Comparison of ENCODE assay signal across 8 cellular contexts in the genomic region with DNA sequence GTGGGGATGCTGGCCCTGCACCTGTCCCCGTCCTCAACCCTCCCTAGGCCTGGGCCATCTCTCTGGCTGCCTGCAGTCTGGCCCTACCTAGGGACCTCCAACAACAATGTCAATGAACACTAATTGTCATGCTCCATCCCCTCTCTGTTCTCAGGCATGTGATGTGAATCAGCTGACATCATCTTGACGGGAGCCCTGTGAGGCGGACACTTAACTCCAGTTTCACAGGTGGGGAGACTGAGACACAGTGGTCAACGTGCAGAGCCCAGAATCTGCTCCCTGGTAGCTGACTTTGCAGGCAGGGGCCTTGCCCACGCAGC. TPM values are rescaled to one million over a fixed set of nuclear protein-coding genes. Genes with fewer than 3 reads are reported as not detected.
DNase-seq lines count a peak whose midpoint lies in the region; ATAC-seq and TF ChIP-seq lines count a peak whose summit lies in the region.

No MANE protein-coding gene starts in this region.

- H3K4me1 ChIP-seq in CD8-positive, alpha-beta T cell (ENCODE audit: insufficient read depth, low read length), result peaks cover 49% of the 10 kb centered on the region

- H3K36me3 Mint-ChIP-seq in CD8-positive, alpha-beta T cell, result no peaks in the 10 kb centered on the region
- no peaks in the 10 kb centered on the region for H3K36me3 Mint-ChIP-seq in osteocyte (ENCODE audit: unreplicated experiment)

- no peaks in the 10 kb centered on the region for H3K9me3 ChIP-seq in CD8-positive, alpha-beta T cell (ENCODE audit: low read length)

- no peaks in the 10 kb centered on the region for H3K36me3 ChIP-seq in CD8-positive, alpha-beta T cell (ENCODE audit: insufficient read depth, low read length)

- no peak overlapping the region for H3K27ac Mint-ChIP-seq in CD8-positive, alpha-beta T cell
- H3K27ac Mint-ChIP-seq in osteocyte (ENCODE audit: unreplicated experiment), result no peak overlapping the region

- intact Hi-C loops in CD8-positive, alpha-beta T cell (cut with DNase I, micrococcal nuclease), result loop anchor here (2.0 to 10.0 kb wide), 3 partner anchors 63 to 847 kb away; a partner anchor contains a TSS

- H3K27ac ChIP-seq in CD8-positive, alpha-beta T cell (ENCODE audit: low read depth, low read length), result no peak overlapping the region
- H3K27ac ChIP-seq in RWPE1, result peak overlapping the region; percentile 83

- peak overlapping the region; percentile 11 for H3K4me3 Mint-ChIP-seq in CD8-positive, alpha-beta T cell
- H3K4me3 Mint-ChIP-seq in osteocyte (ENCODE audit: unreplicated experiment), result peak overlapping the region; percentile 86

- peak overlapping the region; percentile 68 for H3K4me3 ChIP-seq in CD8-positive, alpha-beta T cell (ENCODE audit: low read depth, low read length)
- peak overlapping the region; percentile 86 for H3K4me3 ChIP-seq in epithelial cell of proximal tubule (ENCODE audit: low read depth, low read length)

- H3K9me3 Mint-ChIP-seq in CD8-positive, alpha-beta T cell, result no peaks in the 10 kb centered on the region
- no peaks in the 10 kb centered on the region for H3K9me3 Mint-ChIP-seq in osteocyte (ENCODE audit: unreplicated experiment)

- no peak for DNase-seq in CD8-positive, alpha-beta T cell
- DNase-seq in RWPE1 (ENCODE audit: low spot score), result no peak
- DNase-seq in epithelial cell of proximal tubule (ENCODE audit: low read depth), result no peak
- no peak for DNase-seq in osteocyte (ENCODE audit: extremely low spot score, unreplicated experiment)
- no peak for DNase-seq in GM03348 (ENCODE audit: low spot score)
- DNase-seq in activated CD4-positive, CD25-positive, alpha-beta regulatory T cell (lab: John Stamatoyannopoulos, UW), result no peak

- no peak for ATAC-seq in CD8-positive, alpha-beta T cell
- ATAC-seq in GM19023 (IDR thresholded peaks at IDR 0.05; ENCODE audit: unreplicated experiment) (no peak), HG03571 (IDR thresholded peaks at IDR 0.05; ENCODE audit: unreplicated experiment) (no peak)

- peaks cover 37% of the 10 kb centered on the region for H3K4me1 Mint-ChIP-seq in CD8-positive, alpha-beta T cell (ENCODE audit: low read depth)
- peaks cover 39% of the 10 kb centered on the region for H3K4me1 Mint-ChIP-seq in osteocyte (ENCODE audit: unreplicated experiment)

- no peaks in the 10 kb centered on the region for H3K27me3 ChIP-seq in CD8-positive, alpha-beta T cell (ENCODE audit: insufficient read depth, low read length)

- H3K27me3 Mint-ChIP-seq in CD8-positive, alpha-beta T cell (ENCODE audit: low read depth), result no peaks in the 10 kb centered on the region
- no peaks in the 10 kb centered on the region for H3K27me3 Mint-ChIP-seq in osteocyte (ENCODE audit: unreplicated experiment)

- CTCF ChIA-PET in CD8-positive, alpha-beta T cell (lab: Charles Lee), result interaction anchor here (0.9 to 7.1 kb wide), 6 partner anchors 22 to 566 kb away, joined by 3 to 62 read pairs (median 4); a partner anchor contains a TSS
- CTCF ChIA-PET in RWPE1 (lab: Yijun Ruan, JAX), result interaction anchor here (1.0 to 6.5 kb wide), 3 partner anchors 12 to 24 kb away, joined by 4 to 98 read pairs (median 6); a partner anchor contains a TSS

- POLR2A ChIA-PET in CD8-positive, alpha-beta T cell (lab: Charles Lee), result interaction anchor here (1.0 to 1.9 kb wide), 4 partner anchors 15 to 81 kb away, joined by 4 to 10 read pairs (median 8); a partner anchor contains a TSS
- POLR2A ChIA-PET in RWPE1 (lab: Yijun Ruan, JAX; ENCODE audit: low non-redundant PET), result interaction anchor here (0.8 to 1.0 kb wide), 2 partner anchors 25 to 199 kb away, joined by 3 to 4 read pairs; no protein-coding TSS in a partner anchor

- TF ChIP-seq CTCF in CD8-positive, alpha-beta T cell (IDR thresholded peaks at IDR 0.05), result no peak
- TF ChIP-seq CTCF in RWPE1 (conservative IDR thresholded peaks at IDR 0.05; ENCODE audit: low read depth) (no peak), epithelial cell of proximal tubule (conservative IDR thresholded peaks at IDR 0.05; ENCODE audit: low read depth, low read length) (no peak), osteocyte (IDR thresholded peaks at IDR 0.05) (no peak)

RNA-seq across cellular contexts. Expression of a gene that starts 0.8 kb away (rescaled TPM):
- 10 to 100 TPM; 18.2 to 18.4 TPM for total RNA-seq in CD8-positive, alpha-beta T cell
- total RNA-seq in epithelial cell of proximal tubule, result 11.9 and 14.6 TPM in 2 replicates
- 67.3 and 73.1 TPM in 2 replicates for total RNA-seq in osteocyte

RNA-seq across cellular contexts. Expression of a gene that starts 12.8 kb away (rescaled TPM):
- total RNA-seq in CD8-positive, alpha-beta T cell, result not detected
- total RNA-seq in epithelial cell of proximal tubule (not detected in 2 replicates), osteocyte (1.2 and 2.0 TPM in 2 replicates)

RNA-seq across cellular contexts. Expression of a gene that starts 17.1 kb away (rescaled TPM):
- total RNA-seq in CD8-positive, alpha-beta T cell, result 1 to 10 TPM; 6.9 to 8.1 TPM
- total RNA-seq in epithelial cell of proximal tubule (19.7 and 21.8 TPM in 2 replicates), osteocyte (8.0 and 10.0 TPM in 2 replicates)

RNA-seq across cellular contexts. Expression of a gene that starts 17.6 kb away (rescaled TPM):
- total RNA-seq in CD8-positive, alpha-beta T cell, result under 1 TPM; 0.35 to 0.69 TPM
- 0.06 and 0.36 TPM in 2 replicates for total RNA-seq in epithelial cell of proximal tubule
- total RNA-seq in osteocyte, result 1.6 and 2.1 TPM in 2 replicates

RNA-seq across cellular contexts. Expression of a gene that starts 22.0 kb away (rescaled TPM):
- under 1 TPM in 1 of 2 experiments, not detected in 1; 0.42 TPM for total RNA-seq in CD8-positive, alpha-beta T cell
- not detected in 2 replicates for total RNA-seq in epithelial cell of proximal tubule
- total RNA-seq in osteocyte, result not detected in 2 replicates
